Comparison of ENCODE assay signal across 8 cellular contexts in the genomic region with DNA sequence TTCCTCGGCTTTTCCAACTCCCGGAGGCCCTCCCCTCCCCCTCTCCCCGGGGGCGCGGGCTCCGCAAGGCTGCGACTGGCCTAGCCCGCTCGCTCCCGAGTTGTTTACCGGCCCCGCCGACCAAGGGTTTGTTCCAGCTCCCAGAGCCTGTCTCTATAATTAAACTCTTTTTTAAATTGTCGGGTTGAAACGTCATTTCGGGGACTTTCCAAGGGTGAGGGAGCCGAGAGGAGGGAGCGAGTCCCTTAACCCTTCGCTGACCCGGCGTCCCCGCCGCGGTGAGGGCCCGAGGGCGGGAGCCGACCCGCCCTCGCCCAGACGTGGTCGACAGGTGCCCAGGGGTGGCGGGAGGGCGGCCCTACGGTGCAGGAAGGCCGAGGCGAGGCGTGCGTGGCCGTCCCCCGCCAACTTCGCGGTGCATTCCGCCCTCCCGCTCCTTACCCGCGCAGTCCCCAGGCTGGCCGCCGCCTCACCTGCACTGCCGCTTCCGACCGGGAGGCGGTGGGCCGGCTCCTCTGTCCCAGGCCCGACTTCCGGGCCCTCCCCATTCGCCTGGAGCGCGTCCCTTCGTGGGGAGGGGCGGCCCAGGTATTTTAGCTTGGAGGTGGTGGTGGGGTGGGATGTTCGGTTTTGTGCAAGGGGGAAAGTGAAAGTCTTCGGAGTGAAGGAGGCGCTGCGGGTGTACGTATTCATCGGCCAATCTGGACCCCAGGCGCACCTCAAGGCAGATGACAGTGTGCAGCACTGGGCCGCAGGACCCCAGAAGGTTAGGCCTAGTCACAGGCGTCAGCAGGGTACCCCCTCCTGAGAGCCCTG. TPM values are rescaled to one million over a fixed set of nuclear protein-coding genes. Genes with fewer than 3 reads are reported as not detected.
DNase-seq lines count a peak whose midpoint lies in the region; ATAC-seq and TF ChIP-seq lines count a peak whose summit lies in the region.

No MANE protein-coding gene starts in this region.

- H3K36me3 Mint-ChIP-seq in natural killer cell = peaks cover 6% of the 10 kb centered on the region

- no peaks in the 10 kb centered on the region for H3K9me3 Mint-ChIP-seq in natural killer cell

- TF ChIP-seq CTCF in AG04450 (IDR thresholded peaks at IDR 0.05; ENCODE audit: low read depth, low read length) (peak; percentile 67), natural killer cell (IDR thresholded peaks at IDR 0.05) (peak; percentile 68)

- no peaks in the 10 kb centered on the region for H3K27me3 ChIP-seq in AG04450 (ENCODE audit: control insufficient read depth, insufficient read depth, low read length)

- DNase-seq in AG04450 (ENCODE audit: low read depth, low spot score) = no peak
- DNase-seq in NOMO-1 (lab: John Stamatoyannopoulos, UW; ENCODE audit: unreplicated experiment in 2 of 2) = peak; percentile 21 to 30
- peak; percentile 72 for DNase-seq in activated T-helper 1 cell treated with Interleukin-2 at 50 U/mL for 16 hours (ENCODE audit: low read depth)
- peak; percentile 81 for DNase-seq in fibroblast of gingiva (ENCODE audit: low read depth)
- peak; percentile 80 for DNase-seq in natural killer cell
- DNase-seq in stromal cell of bone marrow (ENCODE audit: low read depth) = peak; percentile 62

- peak overlapping the region; percentile 99 for H3K27ac Mint-ChIP-seq in natural killer cell

- H3K4me3 ChIP-seq in AG04450 (ENCODE audit: low read depth, low read length) = peak overlapping the region; percentile 100

- H3K27me3 Mint-ChIP-seq in natural killer cell (ENCODE audit: low read depth in 2 of 2) = no peaks in the 10 kb centered on the region

- peak; percentile 49 for ATAC-seq in GM18511 (IDR thresholded peaks at IDR 0.05; ENCODE audit: unreplicated experiment)
- ATAC-seq in HG03025 (IDR thresholded peaks at IDR 0.05; ENCODE audit: low FRiP score, unreplicated experiment) = peak; percentile 38
- ATAC-seq in natural killer cell = peak; percentile 47 to 62 (median 49)

- no peaks in the 10 kb centered on the region; the same call in 1 of the 2 replicates for H3K9me3 ChIP-seq in AG04450 (ENCODE audit: control insufficient read depth, insufficient read depth, low read length)

- CTCF ChIA-PET in AG04450 (lab: Charles Lee) = interaction anchor here (0.6 to 1.5 kb wide), 4 partner anchors 11 to 943 kb away, joined by 3 read pairs; no protein-coding TSS in a partner anchor

- H3K4me1 Mint-ChIP-seq in natural killer cell = peaks cover 41 to 43% of the 10 kb centered on the region in 2 donors

- intact Hi-C loops in natural killer cell (cut with micrococcal nuclease) = loop anchor here (1.0 to 10.0 kb wide), 4 partner anchors 19 to 981 kb away; a partner anchor contains a TSS

- H3K4me3 Mint-ChIP-seq in natural killer cell = peak overlapping the region; percentile 98

- H3K27ac ChIP-seq in AG04450 (ENCODE audit: low read depth, low read length) = peak overlapping the region; percentile 100

- POLR2A ChIA-PET in AG04450 (lab: Yijun Ruan, JAX) = interaction anchor here (0.6 to 3.2 kb wide), 9 partner anchors 9 to 913 kb away, joined by 3 to 37 read pairs (median 4); no protein-coding TSS in a partner anchor

RNA-seq across cellular contexts. Expression of a gene that starts 2.9 kb away (rescaled TPM):
- polyA plus RNA-seq in AG04450 (2011; rRNA removed) = 54.4 and 61.5 TPM in 2 replicates
- polyA minus RNA-seq in AG04450 (2011; rRNA and poly(A)+ RNA removed) = 38.4 and 48.0 TPM in 2 replicates
- 100 to 1,000 TPM; 143 to 167 (median 166) TPM for total RNA-seq in natural killer cell
